ENCODE assay signal across 11 cellular contexts in the genomic region with DNA sequence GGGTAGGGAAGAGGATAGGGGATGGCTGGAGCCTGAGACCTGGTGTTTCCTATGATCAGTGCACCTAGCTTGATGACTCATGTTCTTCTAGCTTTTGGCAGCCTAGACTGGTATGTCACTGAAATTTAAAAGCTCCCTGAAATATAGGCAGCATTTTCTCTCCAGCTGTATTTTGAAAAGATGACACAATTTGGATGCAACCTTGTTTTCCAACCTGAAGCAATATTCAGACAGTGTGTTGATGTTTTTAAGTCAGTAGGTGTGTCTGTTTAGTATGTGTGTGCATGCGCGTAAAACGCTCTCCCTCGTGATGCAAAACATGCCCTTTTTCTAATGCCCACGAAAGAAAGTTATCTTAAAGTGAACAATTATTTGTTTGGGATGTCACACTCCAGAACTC. TPM values are rescaled to one million over a fixed set of nuclear protein-coding genes. Genes with fewer than 3 reads are reported as not detected.
DNase-seq lines count a peak whose midpoint lies in the region; ATAC-seq and TF ChIP-seq lines count a peak whose summit lies in the region.
"Had no signal": no experiment of that assay in that cellular context is flagged by ENCODE, and none has a peak within 500 bp of the region (broad histone marks: within the 10 kb centered on the region; RNA-seq: fewer than 3 reads in every experiment).

No MANE protein-coding gene starts in this region.

- CTCF ChIA-PET in mammary epithelial cell (lab: Charles Lee; ENCODE audit: low non-redundant PET) = interaction anchor here (0.6 to 1.5 kb wide), 7 partner anchors 122 to 494 kb away, joined by 3 to 21 read pairs (median 4); no protein-coding TSS in a partner anchor
- CTCF ChIA-PET in activated CD4-positive, alpha-beta T cell treated with anti-CD3 and anti-CD28 coated beads, Interleukin-2, amount 10 ng/mL, durations not matched to agents 7 days and 5 days (lab: Charles Lee) = interaction anchor here (0.6 to 3.9 kb wide), 13 partner anchors 9 to 951 kb away, joined by 3 to 18 read pairs (median 4); partner anchors contain the start of gene RPL22L1

- no peaks in the 10 kb centered on the region for H3K27me3 ChIP-seq in mammary epithelial cell (ENCODE audit: insufficient read depth, low read length)
- H3K27me3 ChIP-seq: neutrophil had no signal

- H2AFZ ChIP-seq in mammary epithelial cell (ENCODE audit: low read depth, low read length) = peak overlapping the region; percentile 49

- no peaks in the 10 kb centered on the region for H4K20me1 ChIP-seq in mammary epithelial cell (ENCODE audit: insufficient read depth, low read length)

- H3K36me3 Mint-ChIP-seq in activated CD4-positive, alpha-beta T cell treated with anti-CD3 and anti-CD28 coated beads, Interleukin-2, amount 10 ng/mL, durations not matched to agents 7 days and 5 days (ENCODE audit: low read depth) = no peaks in the 10 kb centered on the region

- no peaks in the 10 kb centered on the region for H3K36me3 ChIP-seq in mammary epithelial cell (ENCODE audit: insufficient read depth, low read length)
- H3K36me3 ChIP-seq: left ventricle myocardium inferior, neutrophil had no signal

- H3K9ac ChIP-seq in mammary epithelial cell (ENCODE audit: insufficient read depth, low read length) = no peak overlapping the region

- H3K27me3 Mint-ChIP-seq in activated CD4-positive, alpha-beta T cell treated with anti-CD3 and anti-CD28 coated beads, Interleukin-2, amount 10 ng/mL, durations not matched to agents 7 days and 5 days = peaks cover 3% of the 10 kb centered on the region

- no peak overlapping the region for H3K4me3 Mint-ChIP-seq in activated CD4-positive, alpha-beta T cell treated with anti-CD3 and anti-CD28 coated beads, Interleukin-2, amount 10 ng/mL, durations not matched to agents 7 days and 5 days
- H3K4me3 Mint-ChIP-seq: activated CD4-positive, alpha-beta T cell treated with anti-CD3 and anti-CD28 coated beads, Interleukin-2, amount 10 ng/mL, durations not matched to agents 24 days and 14 days had no signal

- WGBS in mammary epithelial cell (ENCODE audit: low coverage, missing lambda C conversion rate) = 37% methylated on average over 5 of the region's 5 CpGs

- no peak overlapping the region for H3K4me3 ChIP-seq in AG10803 (ENCODE audit: low read length)
- no peak overlapping the region for H3K4me3 ChIP-seq in mammary epithelial cell (replicated peaks in 1 of 3; ENCODE audit: insufficient read depth in 1 of 3, low read depth in 2 of 3, low read length in 3 of 3)
- H3K4me3 ChIP-seq: left ventricle myocardium inferior had no signal

- H3K9me3 Mint-ChIP-seq in activated CD4-positive, alpha-beta T cell treated with anti-CD3 and anti-CD28 coated beads, Interleukin-2, amount 10 ng/mL, durations not matched to agents 7 days and 5 days = no peaks in the 10 kb centered on the region
- H3K9me3 Mint-ChIP-seq: activated CD4-positive, alpha-beta T cell treated with anti-CD3 and anti-CD28 coated beads, Interleukin-2, amount 10 ng/mL, durations not matched to agents 24 days and 14 days had no signal

- H3K4me1 ChIP-seq in mammary epithelial cell (ENCODE audit: insufficient read depth, low read length) = peaks cover 41% of the 10 kb centered on the region

- intact Hi-C loops in mammary epithelial cell (cut with micrococcal nuclease) = loop anchor here (5.0 kb wide), 2 partner anchors 36 to 334 kb away; no protein-coding TSS in a partner anchor

- no peaks in the 10 kb centered on the region for H3K9me3 ChIP-seq in mammary epithelial cell (replicated peaks; ENCODE audit: insufficient read depth, low read length)
- H3K9me3 ChIP-seq: left ventricle myocardium inferior, neutrophil had no signal

- no peak overlapping the region for H3K27ac Mint-ChIP-seq in activated CD4-positive, alpha-beta T cell treated with anti-CD3 and anti-CD28 coated beads, Interleukin-2, amount 10 ng/mL, durations not matched to agents 7 days and 5 days
- H3K27ac Mint-ChIP-seq: activated CD4-positive, alpha-beta T cell treated with anti-CD3 and anti-CD28 coated beads, Interleukin-2, amount 10 ng/mL, durations not matched to agents 24 days and 14 days had no signal

- no peaks in the 10 kb centered on the region for H3K79me2 ChIP-seq in mammary epithelial cell (ENCODE audit: insufficient read depth, low read length)

- TF ChIP-seq CTCF in AG10803 (conservative IDR thresholded peaks at IDR 0.05; ENCODE audit: low read length) = no peak
- TF ChIP-seq CTCF in mammary epithelial cell (conservative IDR thresholded peaks at IDR 0.05 in 1 of 2, IDR thresholded peaks at IDR 0.05 in 1 of 2; ENCODE audit: extremely low read depth in 1 of 2, insufficient read depth in 1 of 2, low read depth in 1 of 2, low read length in 2 of 2) = no peak

- no TSS peak for BruUV-seq in mammary epithelial cell (replicated peaks; lab: Mats Ljungman, UMichigan)

- ATAC-seq in GM21825 (IDR thresholded peaks at IDR 0.05; ENCODE audit: unreplicated experiment) = no peak
- no peak for ATAC-seq in HG02588 (IDR thresholded peaks at IDR 0.05; ENCODE audit: unreplicated experiment)

- DNase-seq in AG10803 (ENCODE audit: low read depth) = peak; percentile 50
- peak; percentile 68 for DNase-seq in NCI-H226
- peak; percentile 79 for DNase-seq in mammary epithelial cell
- DNase-seq in iris pigment epithelial cell (ENCODE audit: low read depth) = peak; percentile 66
- no peak for DNase-seq in stimulated activated CD4-positive, alpha-beta T cell treated with anti-CD3 and anti-CD28 coated beads, Interleukin-12 subunit alpha, Interleukin-12 subunit beta, amount 100 ng/mL, for 4 hours
- no peak for DNase-seq in activated CD4-positive, alpha-beta T cell treated with anti-CD3 and anti-CD28 coated beads, Interleukin-2, amount 10 ng/mL, durations not matched to agents 7 days and 5 days

- dilution Hi-C loops in mammary epithelial cell (cut with HindIII; ENCODE audit: low sequenced_read_pairs) = loop anchor here (5.0 kb wide), 2 partner anchors 41 to 389 kb away; no protein-coding TSS in a partner anchor

- H3K4me1 Mint-ChIP-seq in activated CD4-positive, alpha-beta T cell treated with anti-CD3 and anti-CD28 coated beads, Interleukin-2, amount 10 ng/mL, durations not matched to agents 7 days and 5 days = peaks cover 5% of the 10 kb centered on the region

- H3K27ac ChIP-seq in mammary epithelial cell (ENCODE audit: insufficient read depth, low read depth, low read length) = peak overlapping the region; percentile 48
- H3K27ac ChIP-seq: left ventricle myocardium inferior, neutrophil had no signal

- H3K4me2 ChIP-seq in mammary epithelial cell (ENCODE audit: insufficient read depth, low read depth, low read length) = peak overlapping the region; percentile 36

- in situ Hi-C loops in mammary epithelial cell (cut with MboI; ENCODE audit: low sequenced_read_pairs in 2 of 2) = loop anchor here (5.0 to 10.0 kb wide), 4 partner anchors 117 to 499 kb away; partner anchors contain the start of gene CLDN11 (in 1 of the 2)

- POLR2A ChIA-PET in activated CD4-positive, alpha-beta T cell treated with anti-CD3 and anti-CD28 coated beads, Interleukin-2, amount 10 ng/mL, durations not matched to agents 7 days and 5 days (lab: Charles Lee) = no interaction called here

RNA-seq across cellular contexts. Expression of gene RPL22L1, which starts 58.5 kb away (rescaled TPM):
- 100 to 1,000 TPM in 1 of 2 donors, 10 to 100 TPM in 1; 30.7 to 227 TPM for total RNA-seq in mammary epithelial cell
- 193 TPM for polyA plus RNA-seq in mammary epithelial cell
- polyA minus RNA-seq in mammary epithelial cell = 21.8 TPM
- total RNA-seq in activated CD4-positive, alpha-beta T cell treated with anti-CD3 and anti-CD28 coated beads, Interleukin-2, amount 10 ng/mL, durations not matched to agents 7 days and 5 days = 10 to 100 TPM; 42.4 to 58.5 TPM

Comparison
In these comparisons a context has a peak if more than half of its experiments do, and no peak if none do; other contexts are left out.
1. DNase-seq: peak in AG10803 (single experiment), NCI-H226 (single experiment), mammary epithelial cell (single experiment) and iris pigment epithelial cell (single experiment); none in stimulated activated CD4-positive, alpha-beta T cell treated with anti-CD3 and anti-CD28 coated beads, Interleukin-12 subunit alpha, Interleukin-12 subunit beta, amount 100 ng/mL, for 4 hours (single experiment) and activated CD4-positive, alpha-beta T cell treated with anti-CD3 and anti-CD28 coated beads, Interleukin-2, amount 10 ng/mL, durations not matched to agents 7 days and 5 days (single experiment).